Comparison of ENCODE assay signal across 20 cellular contexts in the genomic region with DNA sequence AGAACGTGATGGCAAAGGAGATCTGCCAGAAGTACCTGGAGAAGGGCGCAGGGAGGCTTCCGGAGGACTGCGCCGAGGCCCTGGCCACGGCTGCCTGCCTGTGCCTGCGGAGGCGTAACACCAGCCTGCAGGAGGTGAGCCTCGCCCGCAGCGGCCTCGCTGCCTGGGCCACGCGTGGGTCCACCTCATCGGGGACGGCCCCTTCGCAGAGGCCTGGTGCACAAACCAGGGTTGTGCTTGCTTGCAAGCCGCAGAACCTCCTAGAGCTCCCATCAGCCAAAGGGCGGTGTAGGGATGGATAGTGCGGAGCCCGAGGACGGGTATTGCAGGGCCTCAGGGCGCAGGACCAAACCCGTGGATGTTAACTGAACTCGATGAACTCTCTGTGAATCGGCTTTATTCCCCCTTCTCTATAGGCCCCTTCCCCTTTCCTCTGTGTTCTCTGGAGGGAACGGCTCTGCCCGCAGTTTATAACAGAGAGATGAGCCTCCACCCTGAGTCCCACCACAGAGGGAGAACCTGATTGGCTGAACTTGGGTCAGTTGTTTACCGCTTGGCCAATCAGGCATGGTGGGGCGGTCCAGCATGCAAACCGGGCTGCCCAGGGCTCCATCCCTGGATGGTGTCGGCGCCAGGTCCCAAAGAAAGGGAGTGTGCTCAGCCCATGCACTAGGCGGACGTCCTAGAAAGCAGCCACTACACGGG. TPM values are rescaled to one million over a fixed set of nuclear protein-coding genes. Genes with fewer than 3 reads are reported as not detected.
A peak's percentile ranks its signal among the peaks of the same experiment; 100 is the strongest.
DNase-seq lines count a peak whose midpoint lies in the region; ATAC-seq and TF ChIP-seq lines count a peak whose summit lies in the region.
"Had no signal": no experiment of that assay in that cellular context is flagged by ENCODE, and none has a peak within 500 bp of the region (broad histone marks: within the 10 kb centered on the region; RNA-seq: fewer than 3 reads in every experiment).

No MANE protein-coding gene starts in this region.

- intact Hi-C loops in psoas muscle (cut with DNase I), result loop anchor here in 1 of 2 donors (10.0 kb wide), 1 partner anchor 530 kb away; a partner anchor contains a TSS
- intact Hi-C loops in Right ventricle myocardium inferior (cut with DNase I), result no loop called here

- peaks cover 5 to 94% of the 10 kb centered on the region in 2 donors for H3K36me3 ChIP-seq in psoas muscle (ENCODE audit: insufficient read depth in 1 of 2, low read depth in 1 of 2)
- H3K36me3 ChIP-seq: cardiac muscle cell had no signal

- no peaks in the 10 kb centered on the region for H3K27me3 ChIP-seq in psoas muscle (ENCODE audit: insufficient read depth in 3 of 3, low read length in 2 of 3)
- H3K27me3 ChIP-seq: cardiac muscle cell had no signal

- H3K4me3 ChIP-seq in psoas muscle (no peak overlapping the region), coronary artery (no peak overlapping the region)
- H3K4me3 ChIP-seq: cardiac muscle cell had no signal

- H3K4me1 ChIP-seq in psoas muscle, result no peaks in the 10 kb centered on the region

- H3K27ac ChIP-seq in psoas muscle (no peak overlapping the region), coronary artery (no peak overlapping the region)
- H3K27ac ChIP-seq: cardiac muscle cell, HL-60 had no signal

- TF ChIP-seq CTCF in psoas muscle (IDR thresholded peaks at IDR 0.05), result no peak
- no peak for TF ChIP-seq CTCF in GM13977 (IDR thresholded peaks at IDR 0.05; ENCODE audit: extremely low read depth, insufficient read depth, missing control alignments)
- no peak for TF ChIP-seq CTCF in coronary artery (IDR thresholded peaks at IDR 0.05)

- peak in 3 of 4 donors; percentile 13 to 29 (median 21) for ATAC-seq in psoas muscle
- no peak for ATAC-seq in Right ventricle myocardium inferior

- in situ Hi-C loops in GM13977 (cut with MboI; ENCODE audit: low pct_unique_long_range_greater_than_20kb, low sequenced_read_pairs, unreplicated experiment), result no loop called here

- no peaks in the 10 kb centered on the region for H3K9me3 ChIP-seq in psoas muscle

- WGBS in psoas muscle, 3 donors, result 87 to 90% (median 88%) methylated on average over 35 to 36 of the region's 36 CpGs

- DNase-seq in NCI-H748 (lab: John Stamatoyannopoulos, UW; ENCODE audit: unreplicated experiment) (peak; percentile 23), NCI-H748 treated with DMSO at 0.1 percent for 48 hours (lab: John Stamatoyannopoulos, UW) (no peak), NCI-H69 (lab: John Stamatoyannopoulos, UW) (peak; percentile 90), ecto neural progenitor cell (ENCODE audit: low spot score) (peak; percentile 58), psoas muscle (no peak), GM13977 (ENCODE audit: low spot score) (no peak), Right ventricle myocardium inferior (ENCODE audit: missing footprints) (no peak), coronary artery (ENCODE audit: low spot score) (no peak)
- DNase-seq: activated naive CD4-positive, alpha-beta T cell treated with anti-CD3 and anti-CD28 coated beads, Interleukin-2, amount 10 ng/mL, durations not matched to agents 7 days and 5 days; AML-193; amygdala; HCEC 1CT; kidney glomerular epithelial cell; mammary epithelial cell; NCI-H2081; NCI-H446 had no signal

RNA-seq across cellular contexts. Expression of a gene that starts 13.6 kb away (rescaled TPM):
- total RNA-seq in psoas muscle (10 to 100 TPM; 16.3 to 22.7 (median 20.1) TPM), Right ventricle myocardium inferior (15.1 TPM)
- polyA plus RNA-seq in psoas muscle, result 10 to 100 TPM in 2 of 3 donors, 1 to 10 TPM in 1; 9.6 to 22.1 (median 16.0) TPM

RNA-seq across cellular contexts. Expression of a gene that starts 58.1 kb away (rescaled TPM):
- total RNA-seq in psoas muscle (under 1 TPM in 1 of 4 donors, not detected in 3; 0.88 TPM), Right ventricle myocardium inferior (0.30 TPM)
- polyA plus RNA-seq in psoas muscle, result under 1 TPM in 2 of 3 donors, not detected in 1; 0.16 to 0.18 TPM
- total RNA-seq: A172, endothelial cell of umbilical vein had no signal
- polyA plus RNA-seq: endothelial cell of umbilical vein, mammary epithelial cell had no signal

Comparison
In these comparisons a context has a peak if more than half of its experiments do, and no peak if none do; other contexts are left out.
1. DNase-seq: peak in NCI-H748 (single experiment), NCI-H69 (single experiment) and ecto neural progenitor cell (single experiment); none in NCI-H748 treated with DMSO at 0.1 percent for 48 hours (single experiment), psoas muscle (0 of 2), GM13977 (single experiment), Right ventricle myocardium inferior (single experiment) and coronary artery (single experiment).